Comparison of ENCODE assay signal across 15 cellular contexts in genomic region chr2:28401411-28401810, GRCh38. TPM values are rescaled to one million over a fixed set of nuclear protein-coding genes. Genes with fewer than 3 reads are reported as not detected.
DNase-seq lines count a peak whose midpoint lies in the region; ATAC-seq and TF ChIP-seq lines count a peak whose summit lies in the region.
"Had no signal": no experiment of that assay in that cellular context is flagged by ENCODE, and none has a peak within 500 bp of the region (broad histone marks: within the 10 kb centered on the region; RNA-seq: fewer than 3 reads in every experiment).

No MANE protein-coding gene starts in this region.

- DNase-seq in CD4-positive, alpha-beta T cell = no peak
- no peak for DNase-seq in progenitor cell of endocrine pancreas (ENCODE audit: low spot score, unreplicated experiment)
- no peak for DNase-seq in DMS153 (lab: John Stamatoyannopoulos, UW)
- DNase-seq in occipital lobe (lab: John Stamatoyannopoulos, UW) = no peak
- no peak for DNase-seq in dedifferentiated amniotic fluid mesenchymal stem cell (ENCODE audit: extremely low spot score)
- DNase-seq: activated T-cell treated with anti-CD3 and anti-CD28 coated beads, Interleukin-2, amount 50 U/mL, for 48 hours; GDM1; NCI-H345 had no signal

- H3K27ac ChIP-seq in CD4-positive, alpha-beta T cell (ENCODE audit: low read depth, low read length) = no peak overlapping the region
- no peak overlapping the region; the same call in 1 of the 2 replicates for H3K27ac ChIP-seq in HEK293 (ENCODE audit: extremely low read depth, low read depth, low read length)
- H3K27ac ChIP-seq: C4-2B, prostate gland had no signal

- no peaks in the 10 kb centered on the region for H3K27me3 Mint-ChIP-seq in CD4-positive, alpha-beta T cell
- H3K27me3 Mint-ChIP-seq in progenitor cell of endocrine pancreas = no peaks in the 10 kb centered on the region

- no peak for TF ChIP-seq CTCF in CD4-positive, alpha-beta T cell (IDR thresholded peaks at IDR 0.05)
- no peak for TF ChIP-seq CTCF in HEK293 (tag by site-specific recombination; IDR thresholded peaks at IDR 0.05)
- TF ChIP-seq CTCF in progenitor cell of endocrine pancreas (IDR thresholded peaks at IDR 0.05; ENCODE audit: unreplicated experiment) = no peak

- H3K4me1 Mint-ChIP-seq in CD4-positive, alpha-beta T cell (ENCODE audit: low read depth) = peaks cover 33% of the 10 kb centered on the region
- H3K4me1 Mint-ChIP-seq in progenitor cell of endocrine pancreas (ENCODE audit: low read depth) = peaks cover 8% of the 10 kb centered on the region

- H3K4me1 ChIP-seq in HEK293 (ENCODE audit: control insufficient read depth, insufficient read depth, low read length) = peaks cover 16% of the 10 kb centered on the region

- CTCF ChIA-PET in CD4-positive, alpha-beta T cell (lab: Charles Lee) = no interaction called here
- CTCF ChIA-PET in HEK293 (lab: Yijun Ruan, JAX) = interaction anchor here (0.6 to 2.5 kb wide), 6 partner anchors 51 to 1079 kb away, joined by 3 to 9 read pairs (median 3); no protein-coding TSS in a partner anchor

- no peaks in the 10 kb centered on the region for H3K9me3 ChIP-seq in CD4-positive, alpha-beta T cell (ENCODE audit: control insufficient read depth, low read length)
- no peaks in the 10 kb centered on the region for H3K9me3 ChIP-seq in HEK293 (ENCODE audit: control insufficient read depth, insufficient read depth, low read depth, low read length)
- H3K9me3 ChIP-seq: prostate gland had no signal

- H3K36me3 Mint-ChIP-seq in CD4-positive, alpha-beta T cell (ENCODE audit: low read depth) = no peaks in the 10 kb centered on the region
- peaks cover 2% of the 10 kb centered on the region for H3K36me3 Mint-ChIP-seq in progenitor cell of endocrine pancreas (ENCODE audit: insufficient read depth)
- H3K36me3 Mint-ChIP-seq: WTC11 had no signal

- POLR2A ChIA-PET in CD4-positive, alpha-beta T cell (lab: Charles Lee) = interaction anchor here (0.6 to 1.1 kb wide), 3 partner anchors 9 to 509 kb away, joined by 3 read pairs; no protein-coding TSS in a partner anchor
- POLR2A ChIA-PET in HEK293 (lab: Yijun Ruan, JAX) = interaction anchor here (0.6 kb wide), 1 partner anchor 10 kb away, joined by 5 read pairs; no protein-coding TSS in a partner anchor

- H3K27me3 ChIP-seq in CD4-positive, alpha-beta T cell (ENCODE audit: control insufficient read depth, insufficient read depth, low read length) = no peaks in the 10 kb centered on the region

- ATAC-seq in CD4-positive, alpha-beta T cell (ENCODE audit: poor library complexity) = no peak
- ATAC-seq in esophagus mucosa = peak; percentile 8
- no peak for ATAC-seq in HG02571 (IDR thresholded peaks at IDR 0.05; ENCODE audit: unreplicated experiment)
- ATAC-seq: HepG2, WTC11 had no signal

- no peaks in the 10 kb centered on the region for H3K9me3 Mint-ChIP-seq in CD4-positive, alpha-beta T cell
- no peaks in the 10 kb centered on the region for H3K9me3 Mint-ChIP-seq in progenitor cell of endocrine pancreas (ENCODE audit: low read depth)
- H3K9me3 Mint-ChIP-seq: WTC11 had no signal

- peaks cover 5 to 26% of the 10 kb centered on the region in 2 experiments; a peak in 2 of 3 replicates for H3K36me3 ChIP-seq in HEK293 (ENCODE audit: control insufficient read depth in 2 of 2, insufficient read depth in 1 of 2, low read length in 2 of 2)

- H3K27ac Mint-ChIP-seq in CD4-positive, alpha-beta T cell = peak overlapping the region; percentile 3
- peak overlapping the region; percentile 33 for H3K27ac Mint-ChIP-seq in progenitor cell of endocrine pancreas
- H3K27ac Mint-ChIP-seq: WTC11 had no signal

- intact Hi-C loops in CD4-positive, alpha-beta T cell (cut with DNase I, micrococcal nuclease) = no loop called here

- H3K4me3 ChIP-seq in HEK293 (ENCODE audit: low read depth, low read length) = no peak overlapping the region
- H3K4me3 ChIP-seq: prostate gland had no signal

- H3K4me3 Mint-ChIP-seq in CD4-positive, alpha-beta T cell = peak overlapping the region; percentile 31
- H3K4me3 Mint-ChIP-seq in progenitor cell of endocrine pancreas (ENCODE audit: low read depth) = no peak overlapping the region
- H3K4me3 Mint-ChIP-seq: WTC11 had no signal

TF ChIP-seq in HEK293, 187 proteins besides CTCF, POLR2A, EP300 and RAD21:
- TF ChIP-seq ZNF664 (tag by site-specific recombination; IDR thresholded peaks at IDR 0.05) (0 out of 2 replicates have a peak, but pooled peaks have one; percentile 20), ZNF202 (tag by site-specific recombination; IDR thresholded peaks at IDR 0.05; ENCODE audit: borderline replicate concordance) (no peak)
- TF ChIP-seq, protein P1, sequence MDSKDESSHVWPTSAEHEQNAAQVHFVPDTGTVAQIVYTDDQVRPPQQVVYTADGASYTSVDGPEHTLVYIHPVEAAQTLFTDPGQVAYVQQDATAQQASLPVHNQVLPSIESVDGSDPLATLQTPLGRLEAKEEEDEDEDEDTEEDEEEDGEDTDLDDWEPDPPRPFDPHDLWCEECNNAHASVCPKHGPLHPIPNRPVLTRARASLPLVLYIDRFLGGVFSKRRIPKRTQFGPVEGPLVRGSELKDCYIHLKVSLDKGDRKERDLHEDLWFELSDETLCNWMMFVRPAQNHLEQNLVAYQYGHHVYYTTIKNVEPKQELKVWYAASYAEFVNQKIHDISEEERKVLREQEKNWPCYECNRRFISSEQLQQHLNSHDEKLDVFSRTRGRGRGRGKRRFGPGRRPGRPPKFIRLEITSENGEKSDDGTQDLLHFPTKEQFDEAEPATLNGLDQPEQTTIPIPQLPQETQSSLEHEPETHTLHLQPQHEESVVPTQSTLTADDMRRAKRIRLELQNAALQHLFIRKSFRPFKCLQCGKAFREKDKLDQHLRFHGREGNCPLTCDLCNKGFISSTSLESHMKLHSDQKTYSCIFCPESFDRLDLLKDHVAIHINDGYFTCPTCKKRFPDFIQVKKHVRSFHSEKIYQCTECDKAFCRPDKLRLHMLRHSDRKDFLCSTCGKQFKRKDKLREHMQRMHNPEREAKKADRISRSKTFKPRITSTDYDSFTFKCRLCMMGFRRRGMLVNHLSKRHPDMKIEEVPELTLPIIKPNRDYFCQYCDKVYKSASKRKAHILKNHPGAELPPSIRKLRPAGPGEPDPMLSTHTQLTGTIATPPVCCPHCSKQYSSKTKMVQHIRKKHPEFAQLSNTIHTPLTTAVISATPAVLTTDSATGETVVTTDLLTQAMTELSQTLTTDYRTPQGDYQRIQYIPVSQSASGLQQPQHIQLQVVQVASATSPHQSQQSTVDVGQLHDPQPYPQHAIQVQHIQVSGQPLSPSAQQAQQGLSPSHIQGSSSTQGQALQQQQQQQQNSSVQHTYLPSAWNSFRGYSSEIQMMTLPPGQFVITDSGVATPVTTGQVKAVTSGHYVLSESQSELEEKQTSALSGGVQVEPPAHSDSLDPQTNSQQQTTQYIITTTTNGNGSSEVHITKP (tag by site-specific recombination; IDR thresholded peaks at IDR 0.05) = no peak

RNA-seq across cellular contexts. Expression of gene FOSL2, which starts 8.8 kb away (rescaled TPM):
- total RNA-seq in CD4-positive, alpha-beta T cell = 100 to 1,000 TPM; 152 to 155 TPM
- total RNA-seq in esophagus mucosa (166 TPM), progenitor cell of endocrine pancreas (38.4 and 42.5 TPM in 2 replicates), occipital lobe (6.2 TPM)
